24 cellular contexts compared by ENCODE assay signal in the genomic region with DNA sequence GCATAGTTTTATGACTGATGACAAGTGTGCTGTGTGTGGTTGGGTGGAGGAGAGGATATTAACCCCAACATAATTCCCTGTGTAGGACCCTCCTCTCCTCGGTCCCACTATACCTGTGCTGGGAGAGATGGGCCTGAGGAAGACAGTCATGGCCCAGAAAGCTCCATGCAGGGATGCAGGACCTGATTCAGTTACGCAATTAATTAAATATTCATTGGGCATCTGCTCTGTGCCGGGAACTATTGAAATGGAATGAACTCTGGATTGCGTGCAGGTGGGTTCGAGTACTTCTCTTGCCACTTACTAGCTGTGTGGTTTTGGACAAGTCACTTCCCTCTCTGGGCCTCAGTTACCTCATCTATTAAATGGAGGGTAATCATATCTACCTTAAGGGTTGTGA.
DNase-seq lines count a peak whose midpoint lies in the region; ATAC-seq and TF ChIP-seq lines count a peak whose summit lies in the region.
"Had no signal": no experiment of that assay in that cellular context is flagged by ENCODE, and none has a peak within 500 bp of the region (broad histone marks: within the 10 kb centered on the region; RNA-seq: fewer than 3 reads in every experiment).

No MANE protein-coding gene starts in this region.

- peaks cover 25% of the 10 kb centered on the region for H3K36me3 ChIP-seq in CD8-positive, alpha-beta T cell (ENCODE audit: insufficient read depth, low read length)
- H3K36me3 ChIP-seq: BE2C, transverse colon had no signal

- TF ChIP-seq CTCF in CD8-positive, alpha-beta T cell (IDR thresholded peaks at IDR 0.05): no peak
- TF ChIP-seq CTCF in natural killer cell (IDR thresholded peaks at IDR 0.05): no peak

- H3K4me3 ChIP-seq in CD8-positive, alpha-beta T cell (ENCODE audit: low read depth, low read length): no peak overlapping the region
- H3K4me3 ChIP-seq: A549, coronary artery, GM23248, spleen, transverse colon had no signal

- H3K9me3 ChIP-seq in CD8-positive, alpha-beta T cell (ENCODE audit: low read length): no peaks in the 10 kb centered on the region
- H3K9me3 ChIP-seq: A549, BE2C, spleen, transverse colon had no signal

- intact Hi-C loops in CD8-positive, alpha-beta T cell (cut with DNase I, micrococcal nuclease): loop anchor here (2.0 to 10.0 kb wide), 8 partner anchors 15 to 377 kb away; partner anchors contain the start of genes CD247 (in 1 of the 2) and POU2F1 (in 1 of the 2)
- intact Hi-C loops in activated T-helper 2 cell treated with anti-CD3 and anti-CD28 coated beads, Interferon-gamma antibody, Interleukin-2, Interleukin-4, amounts not matched to agents 10 μg/mL and 5 μg/mL and 100 μg/mL, durations not matched to agents 14 hours and 24 hours and 36 hours (cut with micrococcal nuclease): loop anchor here (5.0 kb wide), 2 partner anchors 41 to 376 kb away; no protein-coding TSS in a partner anchor
- intact Hi-C loops in natural killer cell (cut with micrococcal nuclease): loop anchor here (2.0 to 10.0 kb wide), 3 partner anchors 43 to 379 kb away; no protein-coding TSS in a partner anchor

- H3K27me3 ChIP-seq in CD8-positive, alpha-beta T cell (ENCODE audit: insufficient read depth, low read length): no peaks in the 10 kb centered on the region
- H3K27me3 ChIP-seq: BE2C had no signal

- H3K36me3 Mint-ChIP-seq in activated CD4-positive, alpha-beta T cell treated with anti-CD3 and anti-CD28 coated beads, Interleukin-2, amount 10 ng/mL, durations not matched to agents 7 days and 5 days (ENCODE audit: low read depth): peaks cover 68% of the 10 kb centered on the region
- H3K36me3 Mint-ChIP-seq in CD8-positive, alpha-beta T cell: peaks cover 70% of the 10 kb centered on the region
- peaks cover 77% of the 10 kb centered on the region for H3K36me3 Mint-ChIP-seq in activated T-helper 2 cell treated with anti-CD3 and anti-CD28 coated beads, Interferon-gamma antibody, Interleukin-2, Interleukin-4, amounts not matched to agents 10 μg/mL and 5 μg/mL and 100 μg/mL, durations not matched to agents 14 hours and 24 hours and 36 hours (ENCODE audit: low read depth)
- H3K36me3 Mint-ChIP-seq in natural killer cell: peaks cover 26% of the 10 kb centered on the region
- H3K36me3 Mint-ChIP-seq: memory B cell had no signal

- CTCF ChIA-PET in activated CD4-positive, alpha-beta T cell treated with anti-CD3 and anti-CD28 coated beads, Interleukin-2, amount 10 ng/mL, durations not matched to agents 7 days and 5 days (lab: Charles Lee): interaction anchor here (0.9 to 1.1 kb wide), 5 partner anchors 30 to 385 kb away, joined by 3 to 4 read pairs (median 3); no protein-coding TSS in a partner anchor
- CTCF ChIA-PET in CD8-positive, alpha-beta T cell (lab: Charles Lee): interaction anchor here (0.6 to 5.9 kb wide), 12 partner anchors 10 to 376 kb away, joined by 3 to 58 read pairs (median 6); partner anchors contain the start of gene CD247

- peaks cover 79% of the 10 kb centered on the region for H3K4me1 ChIP-seq in CD8-positive, alpha-beta T cell (ENCODE audit: insufficient read depth, low read length)
- H3K4me1 ChIP-seq: BE2C had no signal

- DNase-seq in activated CD4-positive, alpha-beta T cell treated with anti-CD3 and anti-CD28 coated beads, Interleukin-2, amount 10 ng/mL, durations not matched to agents 7 days and 5 days: no peak
- DNase-seq in activated CD4-positive, alpha-beta T cell treated with anti-CD3 and anti-CD28 coated beads, Interleukin-2, amount 50 U/mL, for 4 hours: no peak
- peak in 2 of 7 experiments; percentile 2 to 31 for DNase-seq in CD8-positive, alpha-beta T cell
- no peak for DNase-seq in activated T-helper 2 cell treated with anti-CD3 and anti-CD28 coated beads, Interferon-gamma antibody, Interleukin-2, Interleukin-4, amounts not matched to agents 10 μg/mL and 5 μg/mL and 100 μg/mL, durations not matched to agents 14 hours and 24 hours and 36 hours (ENCODE audit: low spot score)
- DNase-seq in natural killer cell (no peak), DMS53 (lab: John Stamatoyannopoulos, UW) (no peak)
- DNase-seq: amniotic stem cell; BE2C; EL; GM23248; NCI-H1092; NCI-H2081; retina; SHP77; spleen; stimulated activated CD4-positive, alpha-beta T cell treated with anti-CD3 and anti-CD28 coated beads, Interleukin-4, amount 100 ng/mL, for 1 hour; transverse colon had no signal

- no peaks in the 10 kb centered on the region for H3K27me3 Mint-ChIP-seq in activated CD4-positive, alpha-beta T cell treated with anti-CD3 and anti-CD28 coated beads, Interleukin-2, amount 10 ng/mL, durations not matched to agents 7 days and 5 days
- H3K27me3 Mint-ChIP-seq in CD8-positive, alpha-beta T cell (ENCODE audit: low read depth): no peaks in the 10 kb centered on the region
- no peaks in the 10 kb centered on the region for H3K27me3 Mint-ChIP-seq in activated T-helper 2 cell treated with anti-CD3 and anti-CD28 coated beads, Interferon-gamma antibody, Interleukin-2, Interleukin-4, amounts not matched to agents 10 μg/mL and 5 μg/mL and 100 μg/mL, durations not matched to agents 14 hours and 24 hours and 36 hours (ENCODE audit: low read depth)
- H3K27me3 Mint-ChIP-seq in natural killer cell (ENCODE audit: low read depth in 2 of 2): no peaks in the 10 kb centered on the region
- H3K27me3 Mint-ChIP-seq: memory B cell; stimulated activated naive CD8-positive, alpha-beta T cell treated with anti-CD3 and anti-CD28 coated beads, Interleukin-15, amount 100 ng/mL, for 72 hours had no signal

- H3K9me3 Mint-ChIP-seq in activated CD4-positive, alpha-beta T cell treated with anti-CD3 and anti-CD28 coated beads, Interleukin-2, amount 10 ng/mL, durations not matched to agents 7 days and 5 days: no peaks in the 10 kb centered on the region
- no peaks in the 10 kb centered on the region for H3K9me3 Mint-ChIP-seq in CD8-positive, alpha-beta T cell
- no peaks in the 10 kb centered on the region for H3K9me3 Mint-ChIP-seq in activated T-helper 2 cell treated with anti-CD3 and anti-CD28 coated beads, Interferon-gamma antibody, Interleukin-2, Interleukin-4, amounts not matched to agents 10 μg/mL and 5 μg/mL and 100 μg/mL, durations not matched to agents 14 hours and 24 hours and 36 hours
- no peaks in the 10 kb centered on the region for H3K9me3 Mint-ChIP-seq in natural killer cell
- H3K9me3 Mint-ChIP-seq: activated T-helper 1 cell treated with anti-CD3 and anti-CD28 coated beads, Interleukin-12 subunit alpha, Interleukin-12 subunit beta, Interleukin-2, Interleukin-4 antibody, amounts not matched to agents 30 ng/mL and 10 ng/mL and 1 ng/mL, durations not matched to agents 14 hours and 24 hours and 36 hours; memory B cell; stimulated activated naive CD8-positive, alpha-beta T cell treated with anti-CD3 and anti-CD28 coated beads, Interleukin-15, amount 100 ng/mL, for 72 hours had no signal

- H3K4me3 Mint-ChIP-seq in activated CD4-positive, alpha-beta T cell treated with anti-CD3 and anti-CD28 coated beads, Interleukin-2, amount 10 ng/mL, durations not matched to agents 7 days and 5 days: no peak overlapping the region
- H3K4me3 Mint-ChIP-seq in CD8-positive, alpha-beta T cell: no peak overlapping the region
- H3K4me3 Mint-ChIP-seq in activated T-helper 2 cell treated with anti-CD3 and anti-CD28 coated beads, Interferon-gamma antibody, Interleukin-2, Interleukin-4, amounts not matched to agents 10 μg/mL and 5 μg/mL and 100 μg/mL, durations not matched to agents 14 hours and 24 hours and 36 hours (ENCODE audit: low read depth): no peak overlapping the region
- H3K4me3 Mint-ChIP-seq in natural killer cell: peak overlapping the region; percentile 57
- H3K4me3 Mint-ChIP-seq: memory B cell had no signal

- H3K27ac Mint-ChIP-seq in activated CD4-positive, alpha-beta T cell treated with anti-CD3 and anti-CD28 coated beads, Interleukin-2, amount 10 ng/mL, durations not matched to agents 7 days and 5 days: peak overlapping the region; percentile 68
- peak overlapping the region; percentile 86 for H3K27ac Mint-ChIP-seq in CD8-positive, alpha-beta T cell
- peak overlapping the region; percentile 83 for H3K27ac Mint-ChIP-seq in activated T-helper 2 cell treated with anti-CD3 and anti-CD28 coated beads, Interferon-gamma antibody, Interleukin-2, Interleukin-4, amounts not matched to agents 10 μg/mL and 5 μg/mL and 100 μg/mL, durations not matched to agents 14 hours and 24 hours and 36 hours
- peak overlapping the region; percentile 91 to 100 for H3K27ac Mint-ChIP-seq in natural killer cell
- H3K27ac Mint-ChIP-seq: memory B cell had no signal

- no peak overlapping the region for H3K27ac ChIP-seq in CD8-positive, alpha-beta T cell (ENCODE audit: low read depth, low read length)
- H3K27ac ChIP-seq: A549, coronary artery, GM23248, transverse colon had no signal

- ATAC-seq in CD8-positive, alpha-beta T cell: no peak
- no peak for ATAC-seq in natural killer cell
- no peak for ATAC-seq in HG02970 (IDR thresholded peaks at IDR 0.05; ENCODE audit: low FRiP score, unreplicated experiment)
- no peak for ATAC-seq in SK-N-SH treated with all-trans-retinoic acid at 6 μM for 48 hours
- ATAC-seq: A549; stimulated activated naive CD8-positive, alpha-beta T cell treated with anti-CD3 and anti-CD28 coated beads, Interleukin-15, amount 100 ng/mL, for 72 hours had no signal

- H3K4me1 Mint-ChIP-seq in activated CD4-positive, alpha-beta T cell treated with anti-CD3 and anti-CD28 coated beads, Interleukin-2, amount 10 ng/mL, durations not matched to agents 7 days and 5 days: peaks cover 95% of the 10 kb centered on the region
- peaks cover 91% of the 10 kb centered on the region for H3K4me1 Mint-ChIP-seq in CD8-positive, alpha-beta T cell (ENCODE audit: low read depth)
- H3K4me1 Mint-ChIP-seq in activated T-helper 2 cell treated with anti-CD3 and anti-CD28 coated beads, Interferon-gamma antibody, Interleukin-2, Interleukin-4, amounts not matched to agents 10 μg/mL and 5 μg/mL and 100 μg/mL, durations not matched to agents 14 hours and 24 hours and 36 hours (ENCODE audit: low read depth): peaks cover 65% of the 10 kb centered on the region
- H3K4me1 Mint-ChIP-seq in natural killer cell: peaks cover 87 to 95% of the 10 kb centered on the region in 2 donors

- POLR2A ChIA-PET in activated CD4-positive, alpha-beta T cell treated with anti-CD3 and anti-CD28 coated beads, Interleukin-2, amount 10 ng/mL, durations not matched to agents 7 days and 5 days (lab: Charles Lee): no interaction called here
- POLR2A ChIA-PET in CD8-positive, alpha-beta T cell (lab: Charles Lee): interaction anchor here (6.5 kb wide), 1 partner anchor 73 kb away, joined by 51 read pairs; the partner anchor contains the start of gene CD247
